ENCODE assay signal across 18 cellular contexts in genomic region chr6:57276946-57277345, GRCh38.
"Had no signal": no experiment of that assay in that cellular context is flagged by ENCODE, and none has a peak within 500 bp of the region (broad histone marks: within the 10 kb centered on the region; RNA-seq: fewer than 3 reads in every experiment).

No MANE protein-coding gene starts in this region.

- H3K4me3 ChIP-seq: adrenal gland, lung, suprapubic skin, transverse colon, vagina had no signal

- H3K36me3 ChIP-seq: adrenal gland, suprapubic skin, transverse colon, vagina, WERI-Rb-1 had no signal

- H3K27ac ChIP-seq: adrenal gland, foreskin keratinocyte, suprapubic skin, transverse colon, vagina, WERI-Rb-1 had no signal

- H3K27me3 ChIP-seq: adrenal gland, foreskin keratinocyte, suprapubic skin, transverse colon, vagina had no signal

- FAIRE-seq: keratinocyte had no signal

- ATAC-seq: activated naive CD4-positive, alpha-beta T cell treated with anti-CD3 and anti-CD28 coated beads, Interleukin-2, amount 50 U/mL, for 72 hours; effector memory CD8-positive, alpha-beta T cell; foreskin keratinocyte; stimulated activated naive CD8-positive, alpha-beta T cell treated with anti-CD3 and anti-CD28 coated beads, Interleukin-15, amount 100 ng/mL, for 72 hours had no signal

- DNase-seq: activated CD4-positive, alpha-beta T cell treated with anti-CD3 and anti-CD28 coated beads for 1 hour; activated CD8-positive, alpha-beta memory T cell treated with anti-CD3 and anti-CD28 coated beads for 24 hours; activated gamma-delta T cell treated with Interleukin-2 at 50 U/mL for 16 hours; adrenal gland; dermis blood vessel endothelial cell; effector memory CD8-positive, alpha-beta T cell; foreskin keratinocyte; nephron progenitor cell; nucleus accumbens; stimulated activated naive CD8-positive, alpha-beta T cell treated with anti-CD3 and anti-CD28 coated beads, Interleukin-15, amount 100 ng/mL, for 72 hours; T-helper 2 cell; transverse colon; WERI-Rb-1 had no signal

- H3K9me3 ChIP-seq: adrenal gland, suprapubic skin, transverse colon, vagina had no signal

- H3K4me1 ChIP-seq: adrenal gland, foreskin keratinocyte, suprapubic skin, vagina had no signal
